ENCODE assay signal across 7 cellular contexts in the genomic region with DNA sequence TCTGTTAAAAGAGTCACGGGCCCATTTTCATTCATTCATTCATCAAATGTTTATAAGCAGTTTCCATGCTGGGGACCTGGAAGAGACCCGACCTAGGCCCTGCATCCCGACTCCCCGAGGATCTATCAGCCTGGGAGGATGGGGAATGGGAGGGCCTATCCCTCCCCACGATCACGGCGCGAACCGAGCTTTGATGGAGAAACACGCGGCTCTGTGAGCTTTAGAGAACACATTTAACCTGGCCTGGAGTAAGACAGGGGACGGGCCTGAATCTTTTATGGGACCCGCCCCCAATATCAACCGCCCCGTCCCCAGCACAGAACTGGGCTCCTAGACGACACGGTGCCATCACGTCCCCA. TPM values are rescaled to one million over a fixed set of nuclear protein-coding genes. Genes with fewer than 3 reads are reported as not detected.
DNase-seq lines count a peak whose midpoint lies in the region; ATAC-seq and TF ChIP-seq lines count a peak whose summit lies in the region.

No MANE protein-coding gene starts in this region.

- H3K27me3 Mint-ChIP-seq in activated CD4-positive, alpha-beta memory T cell treated with anti-CD3 and anti-CD28 coated beads, Interleukin-2, amount 10 ng/mL, durations not matched to agents 7 days and 5 days, result peaks cover 6% of the 10 kb centered on the region
- peaks cover under 1% of the 10 kb centered on the region for H3K27me3 Mint-ChIP-seq in stimulated activated memory B cell treated with anti-CD40 and anti-IgM and Interleukin-4, amounts not matched to agents 10 μg/mL and 1 μg/mL and 100 μg/mL, for 72 hours

- no peaks in the 10 kb centered on the region for H3K36me3 ChIP-seq in HEK293 (ENCODE audit: control insufficient read depth in 2 of 2, insufficient read depth in 1 of 2, low read length in 2 of 2)
- H3K36me3 ChIP-seq in iPS DF 6.9 (ENCODE audit: control insufficient read depth, insufficient read depth, low read length), result no peaks in the 10 kb centered on the region

- no peaks in the 10 kb centered on the region for H3K9me3 Mint-ChIP-seq in activated CD4-positive, alpha-beta memory T cell treated with anti-CD3 and anti-CD28 coated beads, Interleukin-2, amount 10 ng/mL, durations not matched to agents 7 days and 5 days
- no peaks in the 10 kb centered on the region for H3K9me3 Mint-ChIP-seq in stimulated activated memory B cell treated with anti-CD40 and anti-IgM and Interleukin-4, amounts not matched to agents 10 μg/mL and 1 μg/mL and 100 μg/mL, for 72 hours

- no CpG with 5 or more reads among the region's 18 CpGs for WGBS in iPS DF 6.9 (ENCODE audit: insufficient coverage, insufficient read length)

- CTCF ChIA-PET in HEK293 (lab: Yijun Ruan, JAX), result interaction anchor here (1.5 kb wide), 1 partner anchor 39 kb away, joined by 3 read pairs; no protein-coding TSS in a partner anchor
- CTCF ChIA-PET in activated CD4-positive, alpha-beta memory T cell treated with anti-CD3 and anti-CD28 coated beads, Interleukin-2, amount 10 ng/mL, durations not matched to agents 7 days and 5 days (lab: Charles Lee), result interaction anchor here (1.2 kb wide), 2 partner anchors 30 to 261 kb away, joined by 3 to 5 read pairs; no protein-coding TSS in a partner anchor

- POLR2A ChIA-PET in HEK293 (lab: Yijun Ruan, JAX), result interaction anchor here (1.4 kb wide), 1 partner anchor 75 kb away, joined by 3 read pairs; a partner anchor contains a TSS
- POLR2A ChIA-PET in activated CD4-positive, alpha-beta memory T cell treated with anti-CD3 and anti-CD28 coated beads, Interleukin-2, amount 10 ng/mL, durations not matched to agents 7 days and 5 days (lab: Charles Lee), result interaction anchor here (0.8 to 1.0 kb wide), 2 partner anchors 34 to 307 kb away, joined by 3 read pairs; a partner anchor contains a TSS

- H3K4me3 ChIP-seq in HEK293 (ENCODE audit: low read depth, low read length) (peak overlapping the region; percentile 45), iPS DF 6.9 (ENCODE audit: low read length) (peak overlapping the region; percentile 39; the same call in 1 of the 2 replicates)

- TF ChIP-seq CTCF in HEK293 (tag by site-specific recombination; IDR thresholded peaks at IDR 0.05), result no peak

- H3K9me3 ChIP-seq in HEK293 (ENCODE audit: control insufficient read depth, insufficient read depth, low read depth, low read length), result no peaks in the 10 kb centered on the region
- H3K9me3 ChIP-seq in iPS DF 6.9 (ENCODE audit: control insufficient read depth, insufficient read depth, low read length), result no peaks in the 10 kb centered on the region

- DNase-seq in activated CD4-positive, alpha-beta memory T cell treated with anti-CD3 and anti-CD28 coated beads, Interleukin-2, amount 10 ng/mL, durations not matched to agents 7 days and 5 days, result no peak
- DNase-seq in iPS DF 6.9 (ENCODE audit: low read depth, low spot score) (no peak), DMS79 (lab: John Stamatoyannopoulos, UW) (no peak), HPDE6-E6E7 (ENCODE audit: extremely low spot score) (no peak)

- H3K27ac ChIP-seq in HEK293 (ENCODE audit: extremely low read depth, low read depth, low read length) (no peak overlapping the region), iPS DF 6.9 (ENCODE audit: low read length) (no peak overlapping the region)

- H3K27me3 ChIP-seq in iPS DF 6.9 (ENCODE audit: control insufficient read depth, insufficient read depth, low read length), result no peaks in the 10 kb centered on the region

- H3K36me3 Mint-ChIP-seq in activated CD4-positive, alpha-beta memory T cell treated with anti-CD3 and anti-CD28 coated beads, Interleukin-2, amount 10 ng/mL, durations not matched to agents 7 days and 5 days (ENCODE audit: low read depth), result no peaks in the 10 kb centered on the region
- no peaks in the 10 kb centered on the region for H3K36me3 Mint-ChIP-seq in stimulated activated memory B cell treated with anti-CD40 and anti-IgM and Interleukin-4, amounts not matched to agents 10 μg/mL and 1 μg/mL and 100 μg/mL, for 72 hours

- peak overlapping the region; percentile 82 for H3K27ac Mint-ChIP-seq in activated CD4-positive, alpha-beta memory T cell treated with anti-CD3 and anti-CD28 coated beads, Interleukin-2, amount 10 ng/mL, durations not matched to agents 7 days and 5 days
- peak overlapping the region; percentile 36 for H3K27ac Mint-ChIP-seq in stimulated activated memory B cell treated with anti-CD40 and anti-IgM and Interleukin-4, amounts not matched to agents 10 μg/mL and 1 μg/mL and 100 μg/mL, for 72 hours

- H3K4me1 ChIP-seq in HEK293 (ENCODE audit: control insufficient read depth, insufficient read depth, low read length) (no peaks in the 10 kb centered on the region), iPS DF 6.9 (ENCODE audit: control insufficient read depth, insufficient read depth, low read length) (peaks cover 4% of the 10 kb centered on the region; the same call in 1 of the 2 replicates)

- peaks cover 22% of the 10 kb centered on the region for H3K4me1 Mint-ChIP-seq in activated CD4-positive, alpha-beta memory T cell treated with anti-CD3 and anti-CD28 coated beads, Interleukin-2, amount 10 ng/mL, durations not matched to agents 7 days and 5 days
- H3K4me1 Mint-ChIP-seq in stimulated activated memory B cell treated with anti-CD40 and anti-IgM and Interleukin-4, amounts not matched to agents 10 μg/mL and 1 μg/mL and 100 μg/mL, for 72 hours, result peaks cover 31% of the 10 kb centered on the region

- ATAC-seq in stimulated activated memory B cell treated with anti-CD40 and anti-IgM and Interleukin-4, amounts not matched to agents 10 μg/mL and 1 μg/mL and 100 μg/mL, for 72 hours, result no peak
- ATAC-seq in HG03439 (IDR thresholded peaks at IDR 0.05; ENCODE audit: unreplicated experiment), result no peak

- H3K4me3 Mint-ChIP-seq in activated CD4-positive, alpha-beta memory T cell treated with anti-CD3 and anti-CD28 coated beads, Interleukin-2, amount 10 ng/mL, durations not matched to agents 7 days and 5 days, result peak overlapping the region; percentile 69
- peak overlapping the region; percentile 55 for H3K4me3 Mint-ChIP-seq in stimulated activated memory B cell treated with anti-CD40 and anti-IgM and Interleukin-4, amounts not matched to agents 10 μg/mL and 1 μg/mL and 100 μg/mL, for 72 hours

TF ChIP-seq in HEK293, 187 proteins besides CTCF, POLR2A, EP300 and RAD21:
- TF ChIP-seq ZNF777 (tag by site-specific recombination; IDR thresholded peaks at IDR 0.05; ENCODE audit: borderline replicate concordance), result peak; percentile 80; the same call in 1 of the 2 replicates
- peak; percentile 82 for TF ChIP-seq ZBTB17 (tag by site-specific recombination; IDR thresholded peaks at IDR 0.05)
- TF ChIP-seq ZNF335 (tag by site-specific recombination; conservative IDR thresholded peaks at IDR 0.05), result peak; percentile 59; the same call in 1 of the 2 replicates
- TF ChIP-seq ZNF184 (tag by site-specific recombination; IDR thresholded peaks at IDR 0.05), result no peak
- TF ChIP-seq ZNF24 (tag by site-specific recombination; IDR thresholded peaks at IDR 0.05), result 0 out of 2 replicates have a peak, but pooled peaks have one; percentile 5
- TF ChIP-seq ZNF600 (tag by site-specific recombination; IDR thresholded peaks at IDR 0.05), result 0 out of 2 replicates have a peak, but pooled peaks have one; percentile 33
- no peak for TF ChIP-seq ZNF175 (tag by site-specific recombination; IDR thresholded peaks at IDR 0.05)
- no peak for TF ChIP-seq ZNF239 (tag by site-specific recombination; IDR thresholded peaks at IDR 0.05)
- 0 out of 2 replicates have a peak, but pooled peaks have one; percentile 16 for TF ChIP-seq ZNF2 (tag by site-specific recombination; IDR thresholded peaks at IDR 0.05)
- TF ChIP-seq ZNF561 (tag by site-specific recombination; IDR thresholded peaks at IDR 0.05; ENCODE audit: borderline replicate concordance), result no peak

RNA-seq across cellular contexts. Expression of a gene that starts 0.9 kb away (rescaled TPM):
- 1 to 10 TPM; 7.0 to 7.7 TPM for total RNA-seq in activated CD4-positive, alpha-beta memory T cell treated with anti-CD3 and anti-CD28 coated beads, Interleukin-2, amount 10 ng/mL, durations not matched to agents 7 days and 5 days

RNA-seq across cellular contexts. Expression of a gene that starts 45.0 kb away (rescaled TPM):
- under 1 TPM; 0.05 to 0.13 TPM for total RNA-seq in activated CD4-positive, alpha-beta memory T cell treated with anti-CD3 and anti-CD28 coated beads, Interleukin-2, amount 10 ng/mL, durations not matched to agents 7 days and 5 days

RNA-seq across cellular contexts. Expression of a gene that starts 59.2 kb away (rescaled TPM):
- total RNA-seq in activated CD4-positive, alpha-beta memory T cell treated with anti-CD3 and anti-CD28 coated beads, Interleukin-2, amount 10 ng/mL, durations not matched to agents 7 days and 5 days, result not detected
